20 cellular contexts compared by ENCODE assay signal in genomic region chr2:200523158-200523557, GRCh38.
"Had no signal": no experiment of that assay in that cellular context is flagged by ENCODE, and none has a peak within 500 bp of the region (broad histone marks: within the 10 kb centered on the region; RNA-seq: fewer than 3 reads in every experiment).

No MANE protein-coding gene starts in this region.

- H3K27me3 ChIP-seq: gastrocnemius medialis, thyroid gland had no signal

- H3K27me3 Mint-ChIP-seq: activated CD4-positive, alpha-beta T cell treated with anti-CD3 and anti-CD28 coated beads for 36 hours; central memory CD8-positive, alpha-beta T cell; stimulated activated naive B cell treated with anti-CD40 and anti-IgM and Interleukin-4, amounts not matched to agents 10 μg/mL and 1 μg/mL and 100 μg/mL, for 72 hours had no signal

- DNase-seq: activated CD4-positive, alpha-beta memory T cell treated with anti-CD3 and anti-CD28 coated beads, Interleukin-2, amount 10 ng/mL, durations not matched to agents 7 days and 5 days; activated CD4-positive, alpha-beta T cell treated with anti-CD3 and anti-CD28 coated beads for 36 hours; activated effector memory CD4-positive, alpha-beta T cell treated with anti-CD3 and anti-CD28 coated beads, Interleukin-2, amount 50 U/mL, for 16 hours; activated T-cell treated with anti-CD3 and anti-CD28 coated beads, Interleukin-2, amount 50 U/mL, for 48 hours; amniotic stem cell; cortex of kidney; effector CD4-positive, alpha-beta T cell; gastrocnemius medialis; heart right ventricle; naive thymus-derived CD4-positive, alpha-beta T cell; posterior cingulate gyrus; retina; stimulated activated CD4-positive, alpha-beta T cell treated with anti-CD3 and anti-CD28 coated beads, Interleukin-2, amount 100 ng/mL, for 48 hours; stimulated activated naive B cell treated with anti-CD40 and anti-IgM and Interleukin-4, amounts not matched to agents 10 μg/mL and 1 μg/mL and 100 μg/mL, for 72 hours; T-helper 17 cell; thyroid gland had no signal

- H3K36me3 Mint-ChIP-seq: stimulated activated naive B cell treated with anti-CD40 and anti-IgM and Interleukin-4, amounts not matched to agents 10 μg/mL and 1 μg/mL and 100 μg/mL, for 72 hours had no signal

- H3K9me3 ChIP-seq: gastrocnemius medialis, heart right ventricle, neutrophil, thyroid gland had no signal

- ATAC-seq: activated CD4-positive, alpha-beta T cell treated with anti-CD3 and anti-CD28 coated beads for 36 hours; activated naive CD4-positive, alpha-beta T cell treated with anti-CD3 and anti-CD28 coated beads, Interleukin-2, amount 50 U/mL, for 72 hours; gastrocnemius medialis; heart right ventricle; left lobe of liver; naive thymus-derived CD4-positive, alpha-beta T cell; stimulated activated naive B cell treated with anti-CD40 and anti-IgM and Interleukin-4, amounts not matched to agents 10 μg/mL and 1 μg/mL and 100 μg/mL, for 72 hours; T-helper 17 cell had no signal

- H3K36me3 ChIP-seq: gastrocnemius medialis, heart right ventricle, neutrophil, thyroid gland had no signal

- H3K4me3 Mint-ChIP-seq: activated CD4-positive, alpha-beta memory T cell treated with anti-CD3 and anti-CD28 coated beads, Interleukin-2, amount 10 ng/mL, durations not matched to agents 7 days and 5 days; activated CD4-positive, alpha-beta T cell treated with anti-CD3 and anti-CD28 coated beads for 36 hours; central memory CD8-positive, alpha-beta T cell; naive thymus-derived CD4-positive, alpha-beta T cell; stimulated activated naive B cell treated with anti-CD40 and anti-IgM and Interleukin-4, amounts not matched to agents 10 μg/mL and 1 μg/mL and 100 μg/mL, for 72 hours; T-helper 17 cell had no signal

- H3K4me3 ChIP-seq: gastrocnemius medialis, heart right ventricle, thyroid gland had no signal

- H3K27ac ChIP-seq: gastrocnemius medialis, heart right ventricle, neutrophil, thyroid gland had no signal

- H3K9me3 Mint-ChIP-seq: activated CD4-positive, alpha-beta memory T cell treated with anti-CD3 and anti-CD28 coated beads, Interleukin-2, amount 10 ng/mL, durations not matched to agents 7 days and 5 days; central memory CD8-positive, alpha-beta T cell; naive thymus-derived CD4-positive, alpha-beta T cell; stimulated activated naive B cell treated with anti-CD40 and anti-IgM and Interleukin-4, amounts not matched to agents 10 μg/mL and 1 μg/mL and 100 μg/mL, for 72 hours had no signal

- H3K27ac Mint-ChIP-seq: activated CD4-positive, alpha-beta memory T cell treated with anti-CD3 and anti-CD28 coated beads, Interleukin-2, amount 10 ng/mL, durations not matched to agents 7 days and 5 days; activated CD4-positive, alpha-beta T cell treated with anti-CD3 and anti-CD28 coated beads for 36 hours; activated naive CD4-positive, alpha-beta T cell treated with anti-CD3 and anti-CD28 coated beads, Interleukin-2, amount 50 U/mL, for 72 hours; stimulated activated naive B cell treated with anti-CD40 and anti-IgM and Interleukin-4, amounts not matched to agents 10 μg/mL and 1 μg/mL and 100 μg/mL, for 72 hours; T-helper 17 cell had no signal
